ENCODE assay signal across 10 cellular contexts in genomic region chr7:26100940-26101339, GRCh38. TPM values are rescaled to one million over a fixed set of nuclear protein-coding genes. Genes with fewer than 3 reads are reported as not detected.
A peak's percentile ranks its signal among the peaks of the same experiment; 100 is the strongest.
DNase-seq lines count a peak whose midpoint lies in the region; ATAC-seq and TF ChIP-seq lines count a peak whose summit lies in the region.
"Had no signal": no experiment of that assay in that cellular context is flagged by ENCODE, and none has a peak within 500 bp of the region (broad histone marks: within the 10 kb centered on the region; RNA-seq: fewer than 3 reads in every experiment).

No MANE protein-coding gene starts in this region.

- H3K36me3 Mint-ChIP-seq in activated CD4-positive, alpha-beta T cell treated with anti-CD3 and anti-CD28 coated beads for 36 hours (ENCODE audit: low read depth): no peaks in the 10 kb centered on the region
- no peaks in the 10 kb centered on the region for H3K36me3 Mint-ChIP-seq in glutamatergic neuron (ENCODE audit: unreplicated experiment)
- peaks cover 0 to 4% of the 10 kb centered on the region in 2 donors for H3K36me3 Mint-ChIP-seq in stimulated activated naive B cell treated with anti-CD40 and anti-IgM and Interleukin-4, amounts not matched to agents 10 μg/mL and 1 μg/mL and 100 μg/mL, for 72 hours

- H3K27me3 ChIP-seq in OCI-LY3 (ENCODE audit: low read depth, low read length): no peaks in the 10 kb centered on the region
- H3K27me3 ChIP-seq: hepatocyte had no signal

- peak overlapping the region; percentile 86 for H3K4me3 ChIP-seq in OCI-LY3 (ENCODE audit: low read length)
- H3K4me3 ChIP-seq: hepatocyte, SJCRH30 had no signal

- CTCF ChIA-PET in activated CD4-positive, alpha-beta T cell treated with anti-CD3 and anti-CD28 coated beads for 36 hours (lab: Charles Lee): interaction anchor here (1.0 to 5.7 kb wide), 4 partner anchors 8 to 103 kb away, joined by 3 to 36 read pairs (median 6); no protein-coding TSS in a partner anchor

- H3K27ac ChIP-seq in OCI-LY3 (ENCODE audit: low read length): peak overlapping the region; percentile 76
- H3K27ac ChIP-seq: hepatocyte, SJCRH30 had no signal

- no peak for DNase-seq in activated CD4-positive, alpha-beta T cell treated with anti-CD3 and anti-CD28 coated beads for 36 hours
- DNase-seq in activated CD4-positive, alpha-beta T cell treated with anti-CD3 and anti-CD28 coated beads for 1 hour: no peak
- DNase-seq in glutamatergic neuron: no peak
- DNase-seq in stimulated activated naive B cell treated with anti-CD40 and anti-IgM and Interleukin-4, amounts not matched to agents 10 μg/mL and 1 μg/mL and 100 μg/mL, for 72 hours: no peak
- DNase-seq in glomerular visceral epithelial cell (ENCODE audit: extremely low spot score): no peak
- no peak for DNase-seq in NCI-H1436 treated with DMSO at 0.1 percent for 48 hours (lab: John Stamatoyannopoulos, UW)
- DNase-seq: SJCRH30 had no signal

- no peak for ATAC-seq in activated CD4-positive, alpha-beta T cell treated with anti-CD3 and anti-CD28 coated beads for 36 hours
- peak; percentile 59 to 65 for ATAC-seq in stimulated activated naive B cell treated with anti-CD40 and anti-IgM and Interleukin-4, amounts not matched to agents 10 μg/mL and 1 μg/mL and 100 μg/mL, for 72 hours (replicated peaks)
- no peak for ATAC-seq in GM18519 (IDR thresholded peaks at IDR 0.05; ENCODE audit: low FRiP score, unreplicated experiment)

- intact Hi-C loops in activated CD4-positive, alpha-beta T cell treated with anti-CD3 and anti-CD28 coated beads for 36 hours (cut with DNase I, micrococcal nuclease): no loop called here

- H3K4me1 ChIP-seq in OCI-LY3 (ENCODE audit: low read length): peaks cover 39% of the 10 kb centered on the region
- H3K4me1 ChIP-seq: SJCRH30 had no signal

- H3K36me3 ChIP-seq in OCI-LY3 (replicated peaks; ENCODE audit: low read depth, low read length): no peaks in the 10 kb centered on the region
- H3K36me3 ChIP-seq: SJCRH30 had no signal

- no peaks in the 10 kb centered on the region for H3K9me3 ChIP-seq in OCI-LY3 (ENCODE audit: insufficient read depth, low read length)

- H3K4me2 ChIP-seq in OCI-LY3 (ENCODE audit: low read length): peak overlapping the region; percentile 98

- no peaks in the 10 kb centered on the region for H3K27me3 Mint-ChIP-seq in activated CD4-positive, alpha-beta T cell treated with anti-CD3 and anti-CD28 coated beads for 36 hours
- peaks cover 6% of the 10 kb centered on the region for H3K27me3 Mint-ChIP-seq in glutamatergic neuron (ENCODE audit: unreplicated experiment)
- no peaks in the 10 kb centered on the region for H3K27me3 Mint-ChIP-seq in stimulated activated naive B cell treated with anti-CD40 and anti-IgM and Interleukin-4, amounts not matched to agents 10 μg/mL and 1 μg/mL and 100 μg/mL, for 72 hours

- peaks cover 53% of the 10 kb centered on the region for H3K4me1 Mint-ChIP-seq in activated CD4-positive, alpha-beta T cell treated with anti-CD3 and anti-CD28 coated beads for 36 hours
- peaks cover 9% of the 10 kb centered on the region for H3K4me1 Mint-ChIP-seq in glutamatergic neuron (ENCODE audit: low read depth, unreplicated experiment)
- H3K4me1 Mint-ChIP-seq in stimulated activated naive B cell treated with anti-CD40 and anti-IgM and Interleukin-4, amounts not matched to agents 10 μg/mL and 1 μg/mL and 100 μg/mL, for 72 hours: peaks cover 24 to 35% of the 10 kb centered on the region in 2 donors

- TF ChIP-seq CTCF in OCI-LY3 (IDR thresholded peaks at IDR 0.05; ENCODE audit: low read depth, low read length): no peak
- no peak for TF ChIP-seq CTCF in glutamatergic neuron (IDR thresholded peaks at IDR 0.05; ENCODE audit: partially characterized antibody, unreplicated experiment)

- POLR2A ChIA-PET in activated CD4-positive, alpha-beta T cell treated with anti-CD3 and anti-CD28 coated beads for 36 hours (lab: Charles Lee): interaction anchor here (0.6 to 0.9 kb wide), 2 partner anchors 66 to 104 kb away, joined by 3 read pairs; no protein-coding TSS in a partner anchor

- H3K4me3 Mint-ChIP-seq in activated CD4-positive, alpha-beta T cell treated with anti-CD3 and anti-CD28 coated beads for 36 hours: peak overlapping the region; percentile 64
- no peak overlapping the region for H3K4me3 Mint-ChIP-seq in glutamatergic neuron (ENCODE audit: unreplicated experiment)
- peak overlapping the region; percentile 82 to 92 for H3K4me3 Mint-ChIP-seq in stimulated activated naive B cell treated with anti-CD40 and anti-IgM and Interleukin-4, amounts not matched to agents 10 μg/mL and 1 μg/mL and 100 μg/mL, for 72 hours

- no peaks in the 10 kb centered on the region for H4K20me1 ChIP-seq in OCI-LY3 (ENCODE audit: insufficient read depth, low read length)

- H3K9me3 Mint-ChIP-seq in activated CD4-positive, alpha-beta T cell treated with anti-CD3 and anti-CD28 coated beads for 36 hours (ENCODE audit: low read depth): no peaks in the 10 kb centered on the region
- peaks cover 6% of the 10 kb centered on the region for H3K9me3 Mint-ChIP-seq in glutamatergic neuron (ENCODE audit: unreplicated experiment)
- no peaks in the 10 kb centered on the region for H3K9me3 Mint-ChIP-seq in stimulated activated naive B cell treated with anti-CD40 and anti-IgM and Interleukin-4, amounts not matched to agents 10 μg/mL and 1 μg/mL and 100 μg/mL, for 72 hours

- peak overlapping the region; percentile 92 for H3K9ac ChIP-seq in OCI-LY3 (ENCODE audit: low read length)

- peaks cover 6% of the 10 kb centered on the region for H3K79me2 ChIP-seq in OCI-LY3 (ENCODE audit: low read length)
- H3K79me2 ChIP-seq: hepatocyte had no signal

- peak overlapping the region; percentile 88 for H3K27ac Mint-ChIP-seq in activated CD4-positive, alpha-beta T cell treated with anti-CD3 and anti-CD28 coated beads for 36 hours
- peak overlapping the region; percentile 70 for H3K27ac Mint-ChIP-seq in glutamatergic neuron (ENCODE audit: unreplicated experiment)
- peak overlapping the region; percentile 93 for H3K27ac Mint-ChIP-seq in stimulated activated naive B cell treated with anti-CD40 and anti-IgM and Interleukin-4, amounts not matched to agents 10 μg/mL and 1 μg/mL and 100 μg/mL, for 72 hours

- peak overlapping the region; percentile 93 for H2AFZ ChIP-seq in OCI-LY3 (ENCODE audit: low read depth, low read length)
- H2AFZ ChIP-seq: hepatocyte had no signal

RNA-seq across cellular contexts. Expression of gene NFE2L3, which starts 51.1 kb away (rescaled TPM):
- total RNA-seq in activated CD4-positive, alpha-beta T cell treated with anti-CD3 and anti-CD28 coated beads for 36 hours: 10 to 100 TPM; 19.9 to 23.8 TPM
- 42.1 TPM for total RNA-seq in glutamatergic neuron (ENCODE audit: unreplicated experiment)
- total RNA-seq: SJCRH30 had no signal

Comparison
In these comparisons a context has a peak if more than half of its experiments do, and no peak if none do; other contexts are left out.
1. ATAC-seq: peak in stimulated activated naive B cell treated with anti-CD40 and anti-IgM and Interleukin-4, amounts not matched to agents 10 μg/mL and 1 μg/mL and 100 μg/mL, for 72 hours (2 of 2); none in activated CD4-positive, alpha-beta T cell treated with anti-CD3 and anti-CD28 coated beads for 36 hours (single experiment) and GM18519 (single experiment).
2. Peak in every context shown above with its lines, with median percentiles within 50 percentile points of each other: H3K27ac Mint-ChIP-seq.